ENCODE assay signal across 1 cellular context in the genomic region with DNA sequence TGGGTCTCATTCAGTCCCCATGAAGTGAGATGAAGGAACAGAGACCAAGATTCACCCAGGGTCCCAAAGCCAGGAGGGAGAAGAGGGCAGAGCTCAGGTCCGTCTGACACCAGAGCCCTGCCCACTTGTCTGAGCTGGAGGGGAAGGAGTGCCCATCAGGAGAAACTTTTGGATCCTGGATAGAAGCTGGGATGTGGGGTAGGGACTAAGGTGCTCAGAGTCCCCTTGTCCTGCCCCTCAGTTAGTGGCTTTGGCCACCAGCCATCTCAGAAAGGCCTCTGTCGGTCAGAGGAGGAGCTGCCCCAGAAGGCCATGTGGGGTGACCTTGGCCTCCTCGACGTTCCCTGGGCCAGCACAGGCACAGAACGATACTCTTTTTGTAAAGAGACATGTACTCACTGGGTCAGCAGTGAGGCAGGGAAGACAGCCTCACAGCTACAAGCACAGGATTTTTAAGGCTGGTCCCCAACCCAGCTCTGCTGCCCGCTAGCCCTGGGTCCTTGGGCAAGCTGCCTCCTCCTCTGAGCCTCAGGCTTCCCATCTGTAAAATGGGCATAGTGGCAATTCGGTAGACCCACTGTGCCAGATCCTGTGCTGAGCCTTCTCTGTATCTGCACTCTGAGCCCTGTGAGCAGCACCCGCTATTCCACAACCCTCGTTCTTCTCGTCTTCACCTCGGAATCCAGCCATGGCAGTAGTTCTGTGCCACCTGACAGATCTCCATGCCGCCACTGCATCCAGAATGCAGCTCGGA.
TF ChIP-seq lines count a peak whose summit lies in the region.

No MANE protein-coding gene starts in this region.

TF ChIP-seq in A549, 52 proteins besides CTCF, POLR2A, EP300 and RAD21 (continued from another document):
- TF ChIP-seq, protein P1, sequence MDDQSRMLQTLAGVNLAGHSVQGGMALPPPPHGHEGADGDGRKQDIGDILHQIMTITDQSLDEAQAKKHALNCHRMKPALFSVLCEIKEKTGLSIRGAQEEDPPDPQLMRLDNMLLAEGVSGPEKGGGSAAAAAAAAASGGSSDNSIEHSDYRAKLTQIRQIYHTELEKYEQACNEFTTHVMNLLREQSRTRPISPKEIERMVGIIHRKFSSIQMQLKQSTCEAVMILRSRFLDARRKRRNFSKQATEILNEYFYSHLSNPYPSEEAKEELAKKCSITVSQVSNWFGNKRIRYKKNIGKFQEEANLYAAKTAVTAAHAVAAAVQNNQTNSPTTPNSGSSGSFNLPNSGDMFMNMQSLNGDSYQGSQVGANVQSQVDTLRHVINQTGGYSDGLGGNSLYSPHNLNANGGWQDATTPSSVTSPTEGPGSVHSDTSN (IDR thresholded peaks at IDR 0.05) = no peak
- TF ChIP-seq JUNB (IDR thresholded peaks at IDR 0.05) = no peak
- no peak for TF ChIP-seq MAFK (IDR thresholded peaks at IDR 0.05; ENCODE audit: partially characterized antibody)
- TF ChIP-seq FOSB (CRISPR knock-in tag; IDR thresholded peaks at IDR 0.05) = no peak
- no peak for TF ChIP-seq KDM5A (IDR thresholded peaks at IDR 0.05)
- peak; percentile 51; the same call in 1 of the 2 replicates for TF ChIP-seq HOXB13 (CRISPR knock-in tag; IDR thresholded peaks at IDR 0.05; ENCODE audit: low read depth)
- no peak for TF ChIP-seq EHMT2 (IDR thresholded peaks at IDR 0.05; ENCODE audit: low read depth)
- TF ChIP-seq, protein P2, sequence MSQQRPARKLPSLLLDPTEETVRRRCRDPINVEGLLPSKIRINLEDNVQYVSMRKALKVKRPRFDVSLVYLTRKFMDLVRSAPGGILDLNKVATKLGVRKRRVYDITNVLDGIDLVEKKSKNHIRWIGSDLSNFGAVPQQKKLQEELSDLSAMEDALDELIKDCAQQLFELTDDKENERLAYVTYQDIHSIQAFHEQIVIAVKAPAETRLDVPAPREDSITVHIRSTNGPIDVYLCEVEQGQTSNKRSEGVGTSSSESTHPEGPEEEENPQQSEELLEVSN (IDR thresholded peaks at IDR 0.05; ENCODE audit: borderline replicate concordance, low read depth) = peak; percentile 34; the same call in 1 of the 2 replicates
- no peak for TF ChIP-seq ZFP36 (IDR thresholded peaks at IDR 0.05; ENCODE audit: borderline replicate concordance, partially characterized antibody)
- TF ChIP-seq, protein P3, sequence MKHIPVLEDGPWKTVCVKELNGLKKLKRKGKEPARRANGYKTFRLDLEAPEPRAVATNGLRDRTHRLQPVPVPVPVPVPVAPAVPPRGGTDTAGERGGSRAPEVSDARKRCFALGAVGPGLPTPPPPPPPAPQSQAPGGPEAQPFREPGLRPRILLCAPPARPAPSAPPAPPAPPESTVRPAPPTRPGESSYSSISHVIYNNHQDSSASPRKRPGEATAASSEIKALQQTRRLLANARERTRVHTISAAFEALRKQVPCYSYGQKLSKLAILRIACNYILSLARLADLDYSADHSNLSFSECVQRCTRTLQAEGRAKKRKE (CRISPR knock-in tag; IDR thresholded peaks at IDR 0.05; ENCODE audit: low read depth) = no peak
